In genomic region chr7:11638026-11638774, GRCh38 we compare ENCODE assay signal across 18 cellular contexts.
DNase-seq lines count a peak whose midpoint lies in the region; ATAC-seq, FAIRE-seq and TF ChIP-seq lines count a peak whose summit lies in the region.
"Had no signal": no experiment of that assay in that cellular context is flagged by ENCODE, and none has a peak within 500 bp of the region (broad histone marks: within the 10 kb centered on the region; RNA-seq: fewer than 3 reads in every experiment).

No MANE protein-coding gene starts in this region.

- H3K27ac ChIP-seq in HepG2 (ENCODE audit: extremely low read length, insufficient read depth, low read length) (no peak overlapping the region), right lobe of liver (no peak overlapping the region), endothelial cell of umbilical vein (ENCODE audit: insufficient read depth, low read depth, low read length) (no peak overlapping the region), tibial nerve (no peak overlapping the region)
- H3K27ac ChIP-seq: C4-2B, Peyer's patch, SJCRH30 had no signal

- FAIRE-seq in HepG2 (lab: Jason Lieb, UNC) (no peak), H54 (lab: Jason Lieb, UNC) (peak; percentile 60), endothelial cell of umbilical vein (lab: Jason Lieb, UNC) (no peak)
- FAIRE-seq: GM12891 had no signal

- DNase-seq in HepG2 (ENCODE audit: low spot score) (no peak), right lobe of liver (no peak), H54 (ENCODE audit: insufficient read length, low spot score) (no peak), endothelial cell of umbilical vein (ENCODE audit: low read depth, low spot score) (peak; percentile 28), iPS-NIHi11 (ENCODE audit: low spot score) (no peak), tibial nerve (ENCODE audit: low spot score in 2 of 2) (no peak)
- DNase-seq: DMS79 treated with DMSO at 0.1 percent for 48 hours, HCEC 1CT, NCI-H1694, NCI-H2081, NCI-H2227 treated with DMSO at 0.1 percent for 48 hours, NCI-H82, Peyer's patch, T-helper 1 cell had no signal

- POLR2A ChIA-PET in HepG2 (lab: Yijun Ruan, JAX) = no interaction called here
- POLR2A ChIA-PET in endothelial cell of umbilical vein (lab: Charles Lee) = no interaction called here

- no peak overlapping the region for H2AFZ ChIP-seq in HepG2 (ENCODE audit: low read length)
- H2AFZ ChIP-seq in endothelial cell of umbilical vein (ENCODE audit: low read depth, low read length) = no peak overlapping the region

- intact Hi-C loops in HepG2 (cut with micrococcal nuclease; ENCODE audit: unreplicated experiment) = no loop called here
- intact Hi-C loops in right lobe of liver (cut with DNase I) = no loop called here
- intact Hi-C loops in endothelial cell of umbilical vein (cut with micrococcal nuclease) = no loop called here

- TF ChIP-seq EP300 in HepG2 (IDR thresholded peaks at IDR 0.05; ENCODE audit: low read depth in 2 of 2, low read length in 2 of 2) (no peak), HepG2 (CRISPR knock-in tag; IDR thresholded peaks at IDR 0.05; ENCODE audit: borderline replicate concordance) (no peak), tibial nerve (IDR thresholded peaks at IDR 0.05) (no peak)

- CTCF ChIA-PET in HepG2 (lab: Yijun Ruan, JAX; ENCODE audit: low intra/inter-chr PET ratio, low total read pairs) = no interaction called here
- CTCF ChIA-PET in endothelial cell of umbilical vein (lab: Charles Lee) = no interaction called here

- TF ChIP-seq CTCF in HepG2 (CRISPR knock-in tag; IDR thresholded peaks at IDR 0.05) = no peak
- no peak for TF ChIP-seq CTCF in right lobe of liver (IDR thresholded peaks at IDR 0.05)
- TF ChIP-seq CTCF in endothelial cell of umbilical vein (IDR thresholded peaks at IDR 0.05; ENCODE audit: extremely low read depth in 1 of 2, insufficient read depth in 1 of 2, low read depth in 1 of 2, low read length in 2 of 2) = no peak
- TF ChIP-seq CTCF in tibial nerve (IDR thresholded peaks at IDR 0.05) = no peak

- BruUV-seq in HepG2 (replicated peaks; lab: Mats Ljungman, UMichigan) (no TSS peak), endothelial cell of umbilical vein (replicated peaks; lab: Mats Ljungman, UMichigan) (no TSS peak)

- H4K20me1 ChIP-seq in HepG2 (ENCODE audit: insufficient read depth, low read length) (no peaks in the 10 kb centered on the region), endothelial cell of umbilical vein (replicated peaks; ENCODE audit: control insufficient read depth, extremely low read depth, insufficient read depth, low read length) (no peaks in the 10 kb centered on the region)

- 18% methylated on average over 4 of the region's 4 CpGs for WGBS in HepG2 (ENCODE audit: low lambda C conversion rate)
- 33% methylated on average over 4 of the region's 4 CpGs for WGBS in right lobe of liver (ENCODE audit: insufficient coverage, low coverage, low lambda C conversion rate, missing lambda C conversion rate)
- 44 to 48% methylated on average over 4 of the region's 4 CpGs for WGBS in tibial nerve, 2 donors

- H3K4me1 ChIP-seq in HepG2 (ENCODE audit: insufficient read depth, low read length) (no peaks in the 10 kb centered on the region), right lobe of liver (no peaks in the 10 kb centered on the region), endothelial cell of umbilical vein (ENCODE audit: control insufficient read depth, extremely low read depth, insufficient read depth, low read length) (no peaks in the 10 kb centered on the region), tibial nerve (peaks cover 0 to 10% (median 0%) of the 10 kb centered on the region in 4 donors)
- H3K4me1 ChIP-seq: Peyer's patch, SJCRH30 had no signal

- no peak for TF ChIP-seq RAD21 in HepG2 (CRISPR knock-in tag; IDR thresholded peaks at IDR 0.05)

- H3K79me2 ChIP-seq in HepG2 (ENCODE audit: insufficient read depth, low read length) (no peaks in the 10 kb centered on the region), endothelial cell of umbilical vein (ENCODE audit: control insufficient read depth, insufficient read depth, low read length) (no peaks in the 10 kb centered on the region)

- H3K9me3 ChIP-seq in HepG2 (ENCODE audit: low read length) (no peaks in the 10 kb centered on the region), right lobe of liver (no peaks in the 10 kb centered on the region), endothelial cell of umbilical vein (replicated peaks; ENCODE audit: control insufficient read depth, insufficient read depth, low read length) (no peaks in the 10 kb centered on the region), tibial nerve (no peaks in the 10 kb centered on the region)
- H3K9me3 ChIP-seq: Peyer's patch, SJCRH30 had no signal

- TF ChIP-seq POLR2A in HepG2 (IDR thresholded peaks at IDR 0.05; ENCODE audit: insufficient read depth in 1 of 2, low read depth in 2 of 2, low read length in 2 of 2) (no peak), right lobe of liver (IDR thresholded peaks at IDR 0.05) (no peak), H54 (IDR thresholded peaks at IDR 0.05; ENCODE audit: low read depth, low read length) (no peak), endothelial cell of umbilical vein (IDR thresholded peaks at IDR 0.05; ENCODE audit: low read depth, low read length) (no peak), tibial nerve (IDR thresholded peaks at IDR 0.05) (no peak)

- H3K4me2 ChIP-seq in HepG2 (ENCODE audit: low read depth, low read length) (no peak overlapping the region), endothelial cell of umbilical vein (ENCODE audit: insufficient read depth, low read length) (no peak overlapping the region)

- H3K27me3 ChIP-seq in HepG2 (ENCODE audit: control insufficient read depth in 1 of 2, insufficient read depth in 2 of 2, low read length in 2 of 2) = no peaks in the 10 kb centered on the region
- no peaks in the 10 kb centered on the region for H3K27me3 ChIP-seq in right lobe of liver
- H3K27me3 ChIP-seq in endothelial cell of umbilical vein (ENCODE audit: control insufficient read depth in 2 of 2, insufficient read depth in 2 of 2, low read length in 2 of 2) = no peaks in the 10 kb centered on the region
- H3K27me3 ChIP-seq in tibial nerve = no peaks in the 10 kb centered on the region
- H3K27me3 ChIP-seq: Peyer's patch, SJCRH30 had no signal

- no peak for ATAC-seq in HepG2
- ATAC-seq in right lobe of liver = no peak
- ATAC-seq in HG03095 (IDR thresholded peaks at IDR 0.05; ENCODE audit: unreplicated experiment) = no peak

- dilution Hi-C loops in endothelial cell of umbilical vein (cut with MboI; ENCODE audit: extremely low pct_ligation_motif_present, low sequenced_read_pairs) = no loop called here

- H3K9ac ChIP-seq in HepG2 (ENCODE audit: insufficient read depth, low read depth, low read length) (no peak overlapping the region), endothelial cell of umbilical vein (replicated peaks; ENCODE audit: extremely low read depth, insufficient read depth, low read length) (no peak overlapping the region)

- H3K36me3 ChIP-seq in HepG2 (replicated peaks in 1 of 2; ENCODE audit: control insufficient read depth in 1 of 2, insufficient read depth in 2 of 2, low read length in 2 of 2) (no peaks in the 10 kb centered on the region), right lobe of liver (no peaks in the 10 kb centered on the region), endothelial cell of umbilical vein (ENCODE audit: control insufficient read depth in 2 of 2, extremely low read depth in 1 of 2, insufficient read depth in 2 of 2, low read length in 2 of 2) (no peaks in the 10 kb centered on the region), tibial nerve (peaks cover 0 to 7% (median 0%) of the 10 kb centered on the region in 3 donors)
- H3K36me3 ChIP-seq: Peyer's patch, SJCRH30 had no signal

- H3K4me3 ChIP-seq in HepG2 (replicated peaks in 1 of 3; ENCODE audit: insufficient read depth in 1 of 3, low read depth in 2 of 3, low read length in 3 of 3) (no peak overlapping the region), right lobe of liver (no peak overlapping the region), endothelial cell of umbilical vein (replicated peaks in 1 of 3; ENCODE audit: insufficient read depth in 1 of 3, low read depth in 1 of 3, low read length in 3 of 3) (no peak overlapping the region), tibial nerve (no peak overlapping the region)
- H3K4me3 ChIP-seq: Peyer's patch, SJCRH30 had no signal

- in situ Hi-C loops in HepG2 (cut with HindIII; ENCODE audit: extremely low pct_ligation_motif_present, low pct_unique_long_range_greater_than_20kb) = no loop called here

- no peaks in the 10 kb centered on the region for H3K9me1 ChIP-seq in endothelial cell of umbilical vein (replicated peaks; ENCODE audit: control insufficient read depth, extremely low read depth, insufficient read depth, low read length)

TF ChIP-seq in HepG2, 621 proteins besides CTCF, POLR2A, EP300 and RAD21 (continues in another document):
- no peak for TF ChIP-seq ZFP91 (CRISPR knock-in tag; IDR thresholded peaks at IDR 0.05; ENCODE audit: borderline replicate concordance)
- TF ChIP-seq BRCA1 (CRISPR knock-in tag; IDR thresholded peaks at IDR 0.05) = no peak
- no peak for TF ChIP-seq KAT8 (CRISPR knock-in tag; IDR thresholded peaks at IDR 0.05)

TF ChIP-seq in endothelial cell of umbilical vein, 7 proteins besides CTCF, POLR2A, EP300 and RAD21:
- TF ChIP-seq JUN (IDR thresholded peaks at IDR 0.05; ENCODE audit: borderline replicate concordance, insufficient read depth, insufficient read length, low read depth) (no peak), EZH2 (IDR thresholded peaks at IDR 0.05; ENCODE audit: borderline replicate concordance, low read depth, low read length, severe bottlenecking) (no peak), MAX (IDR thresholded peaks at IDR 0.05; ENCODE audit: insufficient read depth, insufficient read length) (no peak), MYC (IDR thresholded peaks at IDR 0.05; ENCODE audit: low read depth, low read length) (no peak), POLR2AphosphoS5 (IDR thresholded peaks at IDR 0.05; ENCODE audit: insufficient read depth, low read depth, low read length) (no peak), FOS (IDR thresholded peaks at IDR 0.05; ENCODE audit: borderline replicate concordance, insufficient read depth, low read length) (no peak), GATA2 (IDR thresholded peaks at IDR 0.05; ENCODE audit: insufficient read depth, insufficient read length, low read depth, low read length) (no peak)
